ENCODE assay signal across 1 cellular context in the genomic region with DNA sequence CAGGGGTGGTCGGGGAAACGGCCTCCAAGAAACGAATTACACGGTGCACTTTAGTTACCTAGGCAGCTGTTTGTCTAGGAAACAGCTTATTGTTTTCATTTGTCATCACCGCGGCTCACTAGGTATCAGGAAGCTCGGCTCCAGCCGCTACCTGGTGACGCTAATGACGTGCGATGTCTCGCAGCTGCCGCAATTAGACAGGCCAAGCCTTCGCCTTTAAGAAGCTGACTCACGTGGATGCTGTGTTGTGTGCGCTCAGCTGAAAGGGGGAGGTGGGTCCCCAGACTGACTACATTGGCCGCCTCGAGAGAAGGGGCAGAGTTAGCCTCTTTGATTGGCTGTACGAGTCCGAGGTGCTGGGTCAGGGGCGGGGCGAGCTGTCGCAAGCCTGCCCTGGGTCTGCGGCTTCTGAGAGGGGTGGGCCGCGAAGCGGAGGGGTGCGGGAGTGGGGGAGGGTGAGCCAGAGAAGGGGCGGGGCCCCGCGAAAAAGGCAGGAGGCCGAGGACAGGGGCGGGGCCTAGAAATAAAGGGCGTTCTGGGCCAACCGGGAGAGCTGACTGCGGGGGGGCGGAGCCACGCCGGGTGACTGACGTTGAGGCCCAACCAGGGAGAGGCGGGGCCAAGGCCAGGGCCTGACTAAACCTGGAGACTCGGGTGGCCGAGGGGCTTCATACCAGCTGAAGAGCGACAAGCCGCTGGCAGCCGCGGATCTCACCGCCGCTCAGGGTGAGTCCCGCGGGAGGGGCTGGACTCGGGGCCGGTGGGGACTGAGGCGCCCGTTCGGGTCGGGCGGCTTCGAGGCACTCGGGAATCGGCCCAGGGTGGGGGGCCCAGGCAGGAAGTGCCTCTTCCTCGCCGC.
TF ChIP-seq lines count a peak whose summit lies in the region.

Gene YPEL5 (plus strand): TSS at position 671 of the 859 bp plus-strand sequence. CDS start 9,645 bp downstream, outside the sequence.

TF ChIP-seq in HEK293, 187 proteins besides CTCF, POLR2A, EP300 and RAD21 (continued from another document and continues in another):
- TF ChIP-seq PRDM2 (tag by site-specific recombination; IDR thresholded peaks at IDR 0.05; ENCODE audit: borderline replicate concordance) (no peak), ZBTB21 (tag by site-specific recombination; IDR thresholded peaks at IDR 0.05) (0 out of 2 replicates have a peak, but pooled peaks have one; percentile 41), ZNF677 (tag by site-specific recombination; IDR thresholded peaks at IDR 0.05) (no peak), REPIN1 (tag by site-specific recombination; IDR thresholded peaks at IDR 0.05; ENCODE audit: low read depth) (no peak), ZNF398 (tag by site-specific recombination; IDR thresholded peaks at IDR 0.05) (no peak), ZXDB (tag by site-specific recombination; IDR thresholded peaks at IDR 0.05) (0 out of 2 replicates have a peak, but pooled peaks have one; percentile 14), ZEB2 (tag by site-specific recombination; IDR thresholded peaks at IDR 0.05) (no peak), ZNF174 (tag by site-specific recombination; IDR thresholded peaks at IDR 0.05) (no peak), ELK4 (IDR thresholded peaks at IDR 0.05; ENCODE audit: borderline replicate concordance, low read depth, low read length) (no peak), ZNF514 (tag by site-specific recombination; IDR thresholded peaks at IDR 0.05) (no peak), MEIS1 (CRISPR knock-in tag; IDR thresholded peaks at IDR 0.05; ENCODE audit: borderline replicate concordance) (no peak), ZNF76 (tag by site-specific recombination; IDR thresholded peaks at IDR 0.05; ENCODE audit: borderline replicate concordance, low read depth) (no peak), ZNF585B (tag by site-specific recombination; IDR thresholded peaks at IDR 0.05) (no peak), ZSCAN18 (tag by site-specific recombination; IDR thresholded peaks at IDR 0.05) (no peak), ZNF629 (tag by site-specific recombination; IDR thresholded peaks at IDR 0.05) (peak; percentile 83), ZNF155 (tag by site-specific recombination; IDR thresholded peaks at IDR 0.05) (no peak), ZNF843 (tag by site-specific recombination; IDR thresholded peaks at IDR 0.05) (no peak), ZNF292 (tag by site-specific recombination; IDR thresholded peaks at IDR 0.05; ENCODE audit: borderline replicate concordance, low read depth) (no peak), KLF1 (tag by site-specific recombination; IDR thresholded peaks at IDR 0.05) (0 out of 2 replicates have a peak, but pooled peaks have one; percentile 16), ZNF366 (tag by site-specific recombination; conservative IDR thresholded peaks at IDR 0.05) (no peak), ZNF561 (tag by site-specific recombination; IDR thresholded peaks at IDR 0.05; ENCODE audit: borderline replicate concordance) (no peak), ZNF654 (tag by site-specific recombination; IDR thresholded peaks at IDR 0.05; ENCODE audit: low read depth) (no peak), ZNF280C (tag by site-specific recombination; IDR thresholded peaks at IDR 0.05) (no peak), ZNF521 (tag by site-specific recombination; IDR thresholded peaks at IDR 0.05) (no peak), TCF7L2 (IDR thresholded peaks at IDR 0.05; ENCODE audit: borderline replicate concordance, low read depth, low read length) (no peak), ZNF610 (tag by site-specific recombination; IDR thresholded peaks at IDR 0.05; ENCODE audit: borderline replicate concordance) (no peak), ZNF214 (tag by site-specific recombination; IDR thresholded peaks at IDR 0.05; ENCODE audit: borderline replicate concordance) (no peak), ZNF580 (tag by site-specific recombination; IDR thresholded peaks at IDR 0.05) (no peak), ZNF324 (tag by site-specific recombination; IDR thresholded peaks at IDR 0.05) (no peak), IKZF3 (tag by site-specific recombination; IDR thresholded peaks at IDR 0.05) (no peak), BCL11A (tag by site-specific recombination; IDR thresholded peaks at IDR 0.05; ENCODE audit: low read depth) (no peak), ZNF558 (tag by site-specific recombination; IDR thresholded peaks at IDR 0.05) (no peak), GLIS1 (tag by site-specific recombination; IDR thresholded peaks at IDR 0.05) (no peak), ZNF571 (tag by site-specific recombination; IDR thresholded peaks at IDR 0.05) (no peak), ZNF202 (tag by site-specific recombination; IDR thresholded peaks at IDR 0.05; ENCODE audit: borderline replicate concordance) (no peak), ZSCAN23 (tag by site-specific recombination; IDR thresholded peaks at IDR 0.05) (no peak)
- TF ChIP-seq, protein P1, sequence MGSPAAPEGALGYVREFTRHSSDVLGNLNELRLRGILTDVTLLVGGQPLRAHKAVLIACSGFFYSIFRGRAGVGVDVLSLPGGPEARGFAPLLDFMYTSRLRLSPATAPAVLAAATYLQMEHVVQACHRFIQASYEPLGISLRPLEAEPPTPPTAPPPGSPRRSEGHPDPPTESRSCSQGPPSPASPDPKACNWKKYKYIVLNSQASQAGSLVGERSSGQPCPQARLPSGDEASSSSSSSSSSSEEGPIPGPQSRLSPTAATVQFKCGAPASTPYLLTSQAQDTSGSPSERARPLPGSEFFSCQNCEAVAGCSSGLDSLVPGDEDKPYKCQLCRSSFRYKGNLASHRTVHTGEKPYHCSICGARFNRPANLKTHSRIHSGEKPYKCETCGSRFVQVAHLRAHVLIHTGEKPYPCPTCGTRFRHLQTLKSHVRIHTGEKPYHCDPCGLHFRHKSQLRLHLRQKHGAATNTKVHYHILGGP (tag by site-specific recombination; IDR thresholded peaks at IDR 0.05): no peak
- TF ChIP-seq, protein P2, sequence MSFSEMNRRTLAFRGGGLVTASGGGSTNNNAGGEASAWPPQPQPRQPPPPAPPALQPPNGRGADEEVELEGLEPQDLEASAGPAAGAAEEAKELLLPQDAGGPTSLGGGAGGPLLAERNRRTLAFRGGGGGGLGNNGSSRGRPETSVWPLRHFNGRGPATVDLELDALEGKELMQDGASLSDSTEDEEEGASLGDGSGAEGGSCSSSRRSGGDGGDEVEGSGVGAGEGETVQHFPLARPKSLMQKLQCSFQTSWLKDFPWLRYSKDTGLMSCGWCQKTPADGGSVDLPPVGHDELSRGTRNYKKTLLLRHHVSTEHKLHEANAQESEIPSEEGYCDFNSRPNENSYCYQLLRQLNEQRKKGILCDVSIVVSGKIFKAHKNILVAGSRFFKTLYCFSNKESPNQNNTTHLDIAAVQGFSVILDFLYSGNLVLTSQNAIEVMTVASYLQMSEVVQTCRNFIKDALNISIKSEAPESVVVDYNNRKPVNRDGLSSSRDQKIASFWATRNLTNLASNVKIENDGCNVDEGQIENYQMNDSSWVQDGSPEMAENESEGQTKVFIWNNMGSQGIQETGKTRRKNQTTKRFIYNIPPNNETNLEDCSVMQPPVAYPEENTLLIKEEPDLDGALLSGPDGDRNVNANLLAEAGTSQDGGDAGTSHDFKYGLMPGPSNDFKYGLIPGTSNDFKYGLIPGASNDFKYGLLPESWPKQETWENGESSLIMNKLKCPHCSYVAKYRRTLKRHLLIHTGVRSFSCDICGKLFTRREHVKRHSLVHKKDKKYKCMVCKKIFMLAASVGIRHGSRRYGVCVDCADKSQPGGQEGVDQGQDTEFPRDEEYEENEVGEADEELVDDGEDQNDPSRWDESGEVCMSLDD (tag by site-specific recombination; IDR thresholded peaks at IDR 0.05): peak; percentile 93
- TF ChIP-seq, protein P3, sequence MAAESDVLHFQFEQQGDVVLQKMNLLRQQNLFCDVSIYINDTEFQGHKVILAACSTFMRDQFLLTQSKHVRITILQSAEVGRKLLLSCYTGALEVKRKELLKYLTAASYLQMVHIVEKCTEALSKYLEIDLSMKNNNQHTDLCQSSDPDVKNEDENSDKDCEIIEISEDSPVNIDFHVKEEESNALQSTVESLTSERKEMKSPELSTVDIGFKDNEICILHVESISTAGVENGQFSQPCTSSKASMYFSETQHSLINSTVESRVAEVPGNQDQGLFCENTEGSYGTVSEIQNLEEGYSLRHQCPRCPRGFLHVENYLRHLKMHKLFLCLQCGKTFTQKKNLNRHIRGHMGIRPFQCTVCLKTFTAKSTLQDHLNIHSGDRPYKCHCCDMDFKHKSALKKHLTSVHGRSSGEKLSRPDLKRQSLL (tag by site-specific recombination; IDR thresholded peaks at IDR 0.05): no peak
